In the genomic region with DNA sequence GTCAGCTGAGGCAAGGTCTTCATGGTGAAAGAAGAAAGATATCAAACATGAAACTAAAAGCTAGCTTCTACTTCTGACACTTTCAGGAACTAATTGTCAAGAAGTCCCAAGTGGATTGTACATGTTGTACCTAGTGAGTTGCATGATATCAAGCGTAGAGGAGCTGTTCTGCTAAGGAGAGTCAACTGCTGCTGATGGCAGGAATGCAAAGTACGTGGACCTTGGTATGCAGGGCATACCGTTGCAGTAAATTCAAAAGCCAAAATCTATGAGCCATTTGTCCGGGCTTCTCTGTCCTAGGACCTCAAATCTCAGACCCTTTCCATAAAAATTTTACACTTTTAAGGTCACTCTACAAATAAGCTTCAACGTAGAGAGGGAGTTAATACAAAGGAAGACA, we compare ENCODE assay signal across 40 cellular contexts.
"Had no signal": no experiment of that assay in that cellular context is flagged by ENCODE, and none has a peak within 500 bp of the region (broad histone marks: within the 10 kb centered on the region; RNA-seq: fewer than 3 reads in every experiment).

No MANE protein-coding gene starts in this region.

- H3K27ac Mint-ChIP-seq: activated naive CD4-positive, alpha-beta T cell treated with anti-CD3 and anti-CD28 coated beads for 36 hours; activated naive CD4-positive, alpha-beta T cell treated with anti-CD3 and anti-CD28 coated beads, Interleukin-2, amount 10 ng/mL, durations not matched to agents 7 days and 5 days; activated naive CD4-positive, alpha-beta T cell treated with anti-CD3 and anti-CD28 coated beads, Interleukin-2, amount 50 U/mL, for 24 hours; activated naive CD4-positive, alpha-beta T cell treated with anti-CD3 and anti-CD28 coated beads, Interleukin-2, amount 50 U/mL, for 72 hours; activated naive CD8-positive, alpha-beta T cell; activated naive CD8-positive, alpha-beta T cell treated with anti-CD3 and anti-CD28 coated beads for 36 hours; activated naive CD8-positive, alpha-beta T cell treated with anti-CD3 and anti-CD28 coated beads, Interleukin-2, amount 10 ng/mL, durations not matched to agents 7 days and 5 days; activated naive CD8-positive, alpha-beta T cell treated with anti-CD3 and anti-CD28 coated beads, Interleukin-2, amount 50 U/mL, for 24 hours; activated T-cell treated with anti-CD3 and anti-CD28 coated beads, Interleukin-2, amount 50 U/mL, for 24 hours; activated T-cell treated with anti-CD3 and anti-CD28 coated beads, Interleukin-2, amount 50 U/mL, for 72 hours; activated T-helper 1 cell treated with anti-CD3 and anti-CD28 coated beads, Interleukin-12 subunit alpha, Interleukin-12 subunit beta, Interleukin-2, Interleukin-4 antibody, amounts not matched to agents 30 ng/mL and 10 ng/mL and 1 ng/mL, durations not matched to agents 14 hours and 24 hours and 36 hours; activated T-helper 17 cell treated with anti-CD3 and anti-CD28 coated beads, Interleukin-2, amount 50 U/mL, for 72 hours; activated T-helper 2 cell treated with anti-CD3 and anti-CD28 coated beads, Interferon-gamma antibody, Interleukin-2, Interleukin-4, amounts not matched to agents 10 μg/mL and 5 μg/mL and 100 μg/mL, durations not matched to agents 14 hours and 24 hours and 36 hours; brain had no signal

- H3K36me3 Mint-ChIP-seq: activated naive CD4-positive, alpha-beta T cell treated with anti-CD3 and anti-CD28 coated beads, Interleukin-2, amount 10 ng/mL, durations not matched to agents 7 days and 5 days; activated naive CD4-positive, alpha-beta T cell treated with anti-CD3 and anti-CD28 coated beads, Interleukin-2, amount 50 U/mL, for 24 hours; activated naive CD4-positive, alpha-beta T cell treated with anti-CD3 and anti-CD28 coated beads, Interleukin-2, amount 50 U/mL, for 72 hours; activated naive CD8-positive, alpha-beta T cell; activated naive CD8-positive, alpha-beta T cell treated with anti-CD3 and anti-CD28 coated beads for 36 hours; activated naive CD8-positive, alpha-beta T cell treated with anti-CD3 and anti-CD28 coated beads, Interleukin-2, amount 10 ng/mL, durations not matched to agents 7 days and 5 days; brain had no signal

- H3K4me3 ChIP-seq: adrenal gland, ascending aorta, body of pancreas, breast epithelium, cardiac muscle cell had no signal

- FAIRE-seq: astrocyte, bronchial epithelial cell had no signal

- H3K36me3 ChIP-seq: adrenal gland, ascending aorta, brain microvascular endothelial cell, breast epithelium, cardiac muscle cell had no signal

- H3K27me3 Mint-ChIP-seq: activated naive CD4-positive, alpha-beta T cell treated with anti-CD3 and anti-CD28 coated beads, Interleukin-2, amount 10 ng/mL, durations not matched to agents 7 days and 5 days; activated naive CD4-positive, alpha-beta T cell treated with anti-CD3 and anti-CD28 coated beads, Interleukin-2, amount 50 U/mL, for 24 hours; activated naive CD8-positive, alpha-beta T cell; activated naive CD8-positive, alpha-beta T cell treated with anti-CD3 and anti-CD28 coated beads for 36 hours; activated naive CD8-positive, alpha-beta T cell treated with anti-CD3 and anti-CD28 coated beads, Interleukin-2, amount 10 ng/mL, durations not matched to agents 7 days and 5 days; activated naive CD8-positive, alpha-beta T cell treated with anti-CD3 and anti-CD28 coated beads, Interleukin-2, amount 50 U/mL, for 24 hours; activated T-cell treated with anti-CD3 and anti-CD28 coated beads, Interleukin-2, amount 50 U/mL, for 24 hours; activated T-helper 17 cell treated with anti-CD3 and anti-CD28 coated beads, Interleukin-2, amount 50 U/mL, for 72 hours; brain; central memory CD8-positive, alpha-beta T cell had no signal

- H3K27ac ChIP-seq: adrenal gland, ascending aorta, body of pancreas, brain microvascular endothelial cell, breast epithelium, cardiac muscle cell had no signal

- H3K27me3 ChIP-seq: adrenal gland, ascending aorta, body of pancreas, brain microvascular endothelial cell, breast epithelium, cardiac muscle cell had no signal

- H3K9me3 Mint-ChIP-seq: activated naive CD4-positive, alpha-beta T cell treated with anti-CD3 and anti-CD28 coated beads, Interleukin-2, amount 10 ng/mL, durations not matched to agents 7 days and 5 days; activated naive CD4-positive, alpha-beta T cell treated with anti-CD3 and anti-CD28 coated beads, Interleukin-2, amount 50 U/mL, for 72 hours; activated naive CD8-positive, alpha-beta T cell treated with anti-CD3 and anti-CD28 coated beads, Interleukin-2, amount 10 ng/mL, durations not matched to agents 7 days and 5 days; activated naive CD8-positive, alpha-beta T cell treated with anti-CD3 and anti-CD28 coated beads, Interleukin-2, amount 50 U/mL, for 24 hours; activated T-helper 1 cell treated with anti-CD3 and anti-CD28 coated beads, Interleukin-12 subunit alpha, Interleukin-12 subunit beta, Interleukin-2, Interleukin-4 antibody, amounts not matched to agents 30 ng/mL and 10 ng/mL and 1 ng/mL, durations not matched to agents 14 hours and 24 hours and 36 hours; activated T-helper 17 cell treated with anti-CD3 and anti-CD28 coated beads, Interleukin-2, amount 50 U/mL, for 72 hours; brain had no signal

- H3K4me1 ChIP-seq: adrenal gland, ascending aorta, breast epithelium had no signal

- DNase-seq: activated effector memory CD4-positive, alpha-beta T cell treated with anti-CD3 and anti-CD28 coated beads, Interleukin-2, amount 50 U/mL, for 16 hours; activated effector memory CD4-positive, alpha-beta T cell treated with Interleukin-2 at 50 U/mL for 16 hours; activated gamma-delta T cell; activated gamma-delta T cell treated with Interleukin-2 at 50 U/mL for 16 hours; activated naive CD4-positive, alpha-beta T cell; activated naive CD4-positive, alpha-beta T cell treated with anti-CD3 and anti-CD28 coated beads for 36 hours; activated naive CD4-positive, alpha-beta T cell treated with anti-CD3 and anti-CD28 coated beads, Interleukin-2, amount 10 ng/mL, durations not matched to agents 7 days and 5 days; activated naive CD4-positive, alpha-beta T cell treated with anti-CD3 and anti-CD28 coated beads, Interleukin-2, amount 50 U/mL, for 16 hours; activated naive CD4-positive, alpha-beta T cell treated with Interleukin-2 at 50 U/mL for 16 hours; activated naive CD8-positive, alpha-beta T cell treated with anti-CD3 and anti-CD28 coated beads for 36 hours; activated naive CD8-positive, alpha-beta T cell treated with anti-CD3 and anti-CD28 coated beads, Interleukin-2, amount 10 ng/mL, durations not matched to agents 7 days and 5 days; activated naive CD8-positive, alpha-beta T cell treated with anti-CD3 and anti-CD28 coated beads, Interleukin-2, amount 50 U/mL, for 24 hours; activated T-cell treated with anti-CD3 and anti-CD28 coated beads, Interleukin-2, amount 50 U/mL, for 1 hour; activated T-cell treated with anti-CD3 and anti-CD28 coated beads, Interleukin-2, amount 50 U/mL, for 24 hours; activated T-cell treated with anti-CD3 and anti-CD28 coated beads, Interleukin-2, amount 50 U/mL, for 4 hours; activated T-cell treated with anti-CD3 and anti-CD28 coated beads, Interleukin-2, amount 50 U/mL, for 48 hours; activated T-cell treated with anti-CD3 and anti-CD28 coated beads, Interleukin-2, amount 50 U/mL, for 72 hours; adrenal gland; amniotic stem cell; amygdala; anterior cingulate cortex; aorta; body of pancreas; brain microvascular endothelial cell; caudate nucleus; central memory CD4-positive, alpha-beta T cell; cerebellar nuclear complex had no signal

- ATAC-seq: activated naive CD4-positive, alpha-beta T cell treated with anti-CD3 and anti-CD28 coated beads, Interleukin-2, amount 50 U/mL, for 72 hours; activated naive CD8-positive, alpha-beta T cell treated with anti-CD3 and anti-CD28 coated beads, Interleukin-2, amount 50 U/mL, for 24 hours; activated T-cell treated with anti-CD3 and anti-CD28 coated beads, Interleukin-2, amount 50 U/mL, for 4 hours; activated T-cell treated with anti-CD3 and anti-CD28 coated beads, Interleukin-2, amount 50 U/mL, for 72 hours; activated T-helper 17 cell treated with anti-CD3 and anti-CD28 coated beads, Interleukin-2, amount 50 U/mL, for 72 hours; body of pancreas had no signal

- H3K4me1 Mint-ChIP-seq: activated naive CD4-positive, alpha-beta T cell treated with anti-CD3 and anti-CD28 coated beads, Interleukin-2, amount 10 ng/mL, durations not matched to agents 7 days and 5 days; activated naive CD4-positive, alpha-beta T cell treated with anti-CD3 and anti-CD28 coated beads, Interleukin-2, amount 50 U/mL, for 24 hours; activated naive CD8-positive, alpha-beta T cell treated with anti-CD3 and anti-CD28 coated beads for 36 hours; activated naive CD8-positive, alpha-beta T cell treated with anti-CD3 and anti-CD28 coated beads, Interleukin-2, amount 10 ng/mL, durations not matched to agents 7 days and 5 days; activated naive CD8-positive, alpha-beta T cell treated with anti-CD3 and anti-CD28 coated beads, Interleukin-2, amount 50 U/mL, for 24 hours; activated T-helper 17 cell treated with anti-CD3 and anti-CD28 coated beads, Interleukin-2, amount 50 U/mL, for 72 hours; brain; central memory CD8-positive, alpha-beta T cell had no signal

- H3K9me3 ChIP-seq: adrenal gland, ascending aorta, body of pancreas, breast epithelium had no signal

- H3K4me3 Mint-ChIP-seq: activated naive CD4-positive, alpha-beta T cell treated with anti-CD3 and anti-CD28 coated beads for 36 hours; activated naive CD4-positive, alpha-beta T cell treated with anti-CD3 and anti-CD28 coated beads, Interleukin-2, amount 10 ng/mL, durations not matched to agents 7 days and 5 days; activated naive CD4-positive, alpha-beta T cell treated with anti-CD3 and anti-CD28 coated beads, Interleukin-2, amount 50 U/mL, for 24 hours; activated naive CD8-positive, alpha-beta T cell; activated naive CD8-positive, alpha-beta T cell treated with anti-CD3 and anti-CD28 coated beads for 36 hours; activated naive CD8-positive, alpha-beta T cell treated with anti-CD3 and anti-CD28 coated beads, Interleukin-2, amount 10 ng/mL, durations not matched to agents 7 days and 5 days; activated naive CD8-positive, alpha-beta T cell treated with anti-CD3 and anti-CD28 coated beads, Interleukin-2, amount 50 U/mL, for 24 hours; activated T-cell treated with anti-CD3 and anti-CD28 coated beads, Interleukin-2, amount 50 U/mL, for 24 hours; activated T-cell treated with anti-CD3 and anti-CD28 coated beads, Interleukin-2, amount 50 U/mL, for 4 hours; activated T-cell treated with anti-CD3 and anti-CD28 coated beads, Interleukin-2, amount 50 U/mL, for 72 hours; activated T-helper 1 cell treated with anti-CD3 and anti-CD28 coated beads, Interleukin-12 subunit alpha, Interleukin-12 subunit beta, Interleukin-2, Interleukin-4 antibody, amounts not matched to agents 30 ng/mL and 10 ng/mL and 1 ng/mL, durations not matched to agents 14 hours and 24 hours and 36 hours; activated T-helper 17 cell treated with anti-CD3 and anti-CD28 coated beads, Interleukin-2, amount 50 U/mL, for 72 hours; brain; central memory CD8-positive, alpha-beta T cell had no signal
